In the genomic region with DNA sequence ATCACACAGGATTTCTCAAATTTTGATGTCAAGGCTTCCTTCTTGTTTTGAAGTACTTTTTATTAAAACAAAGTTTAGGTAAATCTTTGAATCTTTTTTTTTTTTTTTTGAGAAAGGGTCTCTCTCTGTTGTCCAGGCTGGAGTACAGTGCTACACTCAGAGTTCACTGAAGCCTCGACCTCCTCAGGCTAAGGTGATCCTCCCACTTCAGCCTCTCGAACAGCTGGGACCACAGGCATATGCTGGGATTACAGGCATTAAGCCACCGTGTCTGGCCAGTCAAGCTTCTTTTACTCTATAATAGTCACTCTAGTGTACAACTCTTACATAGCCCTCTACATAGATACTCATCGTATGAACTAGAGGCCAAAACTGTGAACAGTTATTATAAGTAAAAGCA, we compare ENCODE assay signal across 2 cellular contexts.
TF ChIP-seq lines count a peak whose summit lies in the region.

No MANE protein-coding gene starts in this region.

TF ChIP-seq in HepG2, 621 proteins besides CTCF, POLR2A, EP300 and RAD21:
- TF ChIP-seq ZNF367 (CRISPR knock-in tag; IDR thresholded peaks at IDR 0.05; ENCODE audit: borderline replicate concordance) (no peak), ZNF430 (CRISPR knock-in tag; IDR thresholded peaks at IDR 0.05) (no peak), ZNF121 (CRISPR knock-in tag; IDR thresholded peaks at IDR 0.05) (peak; percentile 69)
- TF ChIP-seq, protein P1, sequence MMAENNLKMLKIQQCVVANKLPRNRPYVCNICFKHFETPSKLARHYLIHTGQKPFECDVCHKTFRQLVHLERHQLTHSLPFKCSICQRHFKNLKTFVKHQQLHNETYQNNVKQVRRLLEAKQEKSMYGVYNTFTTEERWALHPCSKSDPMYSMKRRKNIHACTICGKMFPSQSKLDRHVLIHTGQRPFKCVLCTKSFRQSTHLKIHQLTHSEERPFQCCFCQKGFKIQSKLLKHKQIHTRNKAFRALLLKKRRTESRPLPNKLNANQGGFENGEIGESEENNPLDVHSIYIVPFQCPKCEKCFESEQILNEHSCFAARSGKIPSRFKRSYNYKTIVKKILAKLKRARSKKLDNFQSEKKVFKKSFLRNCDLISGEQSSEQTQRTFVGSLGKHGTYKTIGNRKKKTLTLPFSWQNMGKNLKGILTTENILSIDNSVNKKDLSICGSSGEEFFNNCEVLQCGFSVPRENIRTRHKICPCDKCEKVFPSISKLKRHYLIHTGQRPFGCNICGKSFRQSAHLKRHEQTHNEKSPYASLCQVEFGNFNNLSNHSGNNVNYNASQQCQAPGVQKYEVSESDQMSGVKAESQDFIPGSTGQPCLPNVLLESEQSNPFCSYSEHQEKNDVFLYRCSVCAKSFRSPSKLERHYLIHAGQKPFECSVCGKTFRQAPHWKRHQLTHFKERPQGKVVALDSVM (CRISPR knock-in tag; IDR thresholded peaks at IDR 0.05) = peak; percentile 73; the same call in 1 of the 2 replicates

TF ChIP-seq in K562, 482 proteins besides CTCF, POLR2A, EP300 and RAD21:
- TF ChIP-seq RB1 (IDR thresholded peaks at IDR 0.05; ENCODE audit: low read depth) = no peak
- no peak for TF ChIP-seq CEBPG (CRISPR knock-in tag; IDR thresholded peaks at IDR 0.05)
- 0 out of 4 replicates have a peak, but pooled peaks of 1 of the 2 experiments have one; percentile 10 for TF ChIP-seq CEBPG (tag; conservative IDR thresholded peaks at IDR 0.05 in 1 of 2, IDR thresholded peaks at IDR 0.05 in 1 of 2)
- TF ChIP-seq HNRNPK (IDR thresholded peaks at IDR 0.05; ENCODE audit: low read depth, low read length, poor library complexity, severe bottlenecking) = no peak
- no peak for TF ChIP-seq STAG1 (CRISPR knock-in tag; IDR thresholded peaks at IDR 0.05; ENCODE audit: borderline replicate concordance)
- no peak for TF ChIP-seq FOXA3 (CRISPR knock-in tag; conservative IDR thresholded peaks at IDR 0.05 in 1 of 2, IDR thresholded peaks at IDR 0.05 in 1 of 2)
- TF ChIP-seq HMG20B (CRISPR knock-in tag; IDR thresholded peaks at IDR 0.05) = no peak
- no peak for TF ChIP-seq TARDBP (IDR thresholded peaks at IDR 0.05)
- no peak for TF ChIP-seq E2F3 (CRISPR knock-in tag; IDR thresholded peaks at IDR 0.05)
- peak; percentile 31 for TF ChIP-seq RBM25 (IDR thresholded peaks at IDR 0.05; ENCODE audit: low read depth, low read length, severe bottlenecking)
- TF ChIP-seq RBM34 (IDR thresholded peaks at IDR 0.05; ENCODE audit: borderline replicate concordance, insufficient read depth, low read length) = no peak
- no peak for TF ChIP-seq PRPF4 (IDR thresholded peaks at IDR 0.05; ENCODE audit: insufficient read depth, low read depth, low read length, poor library complexity, severe bottlenecking)
- TF ChIP-seq, protein P2, sequence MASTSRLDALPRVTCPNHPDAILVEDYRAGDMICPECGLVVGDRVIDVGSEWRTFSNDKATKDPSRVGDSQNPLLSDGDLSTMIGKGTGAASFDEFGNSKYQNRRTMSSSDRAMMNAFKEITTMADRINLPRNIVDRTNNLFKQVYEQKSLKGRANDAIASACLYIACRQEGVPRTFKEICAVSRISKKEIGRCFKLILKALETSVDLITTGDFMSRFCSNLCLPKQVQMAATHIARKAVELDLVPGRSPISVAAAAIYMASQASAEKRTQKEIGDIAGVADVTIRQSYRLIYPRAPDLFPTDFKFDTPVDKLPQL (IDR thresholded peaks at IDR 0.05; ENCODE audit: extremely low read depth, insufficient read length) = no peak
- no peak for TF ChIP-seq ZNF197 (CRISPR knock-in tag; IDR thresholded peaks at IDR 0.05; ENCODE audit: low read depth)
- TF ChIP-seq DACH1 (IDR thresholded peaks at IDR 0.05; ENCODE audit: partially characterized antibody) = peak; percentile 11
- TF ChIP-seq TCF15 (CRISPR knock-in tag; IDR thresholded peaks at IDR 0.05) = no peak
- TF ChIP-seq TRIM28 (IDR thresholded peaks at IDR 0.05) = no peak
- TF ChIP-seq RAD51 (IDR thresholded peaks at IDR 0.05; ENCODE audit: borderline replicate concordance, low read depth) = no peak
- TF ChIP-seq ZNF121 (CRISPR knock-in tag; conservative IDR thresholded peaks at IDR 0.05) = peak; percentile 95
- no peak for TF ChIP-seq PHF8 (IDR thresholded peaks at IDR 0.05; ENCODE audit: borderline replicate concordance, low read length)
- no peak for TF ChIP-seq ZNF311 (CRISPR knock-in tag; IDR thresholded peaks at IDR 0.05)
- no peak for TF ChIP-seq MCM2 (IDR thresholded peaks at IDR 0.05; ENCODE audit: low read depth)
- TF ChIP-seq CBFA2T3 (IDR thresholded peaks at IDR 0.05) = no peak
- no peak for TF ChIP-seq ZKSCAN8 (CRISPR knock-in tag; IDR thresholded peaks at IDR 0.05)
- no peak for TF ChIP-seq EGR1 (conservative IDR thresholded peaks at IDR 0.05)
- no peak for TF ChIP-seq TOE1 (IDR thresholded peaks at IDR 0.05; ENCODE audit: borderline replicate concordance)
- no peak for TF ChIP-seq TOE1 (CRISPR knock-in tag; IDR thresholded peaks at IDR 0.05; ENCODE audit: borderline replicate concordance, low read depth)
- TF ChIP-seq SAP30 (IDR thresholded peaks at IDR 0.05; ENCODE audit: borderline replicate concordance, insufficient read depth, low read depth, low read length, poor library complexity, severe bottlenecking) = no peak
- TF ChIP-seq SRSF1 (IDR thresholded peaks at IDR 0.05; ENCODE audit: low read depth, low read length) = no peak
- TF ChIP-seq ZHX1 (conservative IDR thresholded peaks at IDR 0.05; ENCODE audit: low read length) = no peak
